In the genomic region with DNA sequence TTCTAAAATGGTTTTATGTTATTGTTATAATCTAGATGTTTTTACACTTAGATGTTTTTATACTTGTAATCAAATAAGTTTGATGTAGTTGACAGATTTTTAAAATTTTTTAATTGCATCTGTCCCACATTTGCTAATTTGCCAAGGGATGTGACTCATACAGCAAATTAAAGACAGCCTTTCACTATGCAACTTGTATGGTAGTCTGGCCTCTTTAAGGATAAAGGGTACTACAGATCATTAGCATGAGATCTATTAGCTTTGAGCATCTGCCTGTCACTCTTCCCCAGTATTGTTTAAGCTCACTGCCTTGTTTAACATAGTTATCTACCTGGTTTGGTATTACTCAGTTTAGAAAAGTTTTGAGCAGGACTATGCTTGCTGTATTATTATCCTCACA, we compare ENCODE assay signal across 27 cellular contexts.
"Had no signal": no experiment of that assay in that cellular context is flagged by ENCODE, and none has a peak within 500 bp of the region (broad histone marks: within the 10 kb centered on the region; RNA-seq: fewer than 3 reads in every experiment).

No MANE protein-coding gene starts in this region.

- H3K27ac ChIP-seq: ascending aorta, body of pancreas, Peyer's patch, RWPE1, SJSA1 had no signal

- H3K4me1 ChIP-seq: ascending aorta, body of pancreas, Peyer's patch, SJSA1 had no signal

- DNase-seq: activated B cell treated with CpG ODN at 0.5 μM for 24 hours; activated CD4-positive, alpha-beta T cell treated with anti-CD3 and anti-CD28 coated beads for 1 hour; activated CD4-positive, alpha-beta T cell treated with anti-CD3 and anti-CD28 coated beads, Interleukin-2, amount 10 ng/mL, durations not matched to agents 24 days and 14 days; activated CD4-positive, alpha-beta T cell treated with anti-CD3 and anti-CD28 coated beads, Interleukin-2, amount 50 U/mL, for 48 hours; activated CD8-positive, alpha-beta memory T cell treated with anti-CD3 and anti-CD28 coated beads, Interleukin-2, amount 10 ng/mL, durations not matched to agents 7 days and 5 days; activated effector memory CD4-positive, alpha-beta T cell treated with Interleukin-2 at 50 U/mL for 16 hours; activated naive CD4-positive, alpha-beta T cell; activated T-cell treated with anti-CD3 and anti-CD28 coated beads, Interleukin-2, amount 50 U/mL, for 24 hours; amniotic stem cell; body of pancreas; central memory CD4-positive, alpha-beta T cell; MG63; MV-4-11; NCI-H1092 treated with DMSO at 0.1 percent for 48 hours; NCI-H1436; NCI-H1694 treated with DMSO at 0.1 percent for 48 hours; NCI-H2029 treated with DMSO at 0.1 percent for 48 hours; NCI-H446; NCI-H774; Peyer's patch; Right ventricle myocardium superior; T-cell; T-helper 2 cell; T1000 had no signal

- ATAC-seq: activated CD8-positive, alpha-beta memory T cell treated with anti-CD3 and anti-CD28 coated beads, Interleukin-2, amount 10 ng/mL, durations not matched to agents 7 days and 5 days; body of pancreas; T-cell had no signal

- H3K9me3 ChIP-seq: ascending aorta, body of pancreas, MG63, Peyer's patch, SJSA1 had no signal

- H3K4me3 ChIP-seq: ascending aorta, body of pancreas, MG63, Peyer's patch, SJSA1 had no signal

- H3K36me3 ChIP-seq: MG63, SJSA1 had no signal

- H3K27me3 ChIP-seq: ascending aorta, body of pancreas, MG63, Peyer's patch, SJSA1 had no signal
